8 cellular contexts compared by ENCODE assay signal in the genomic region with DNA sequence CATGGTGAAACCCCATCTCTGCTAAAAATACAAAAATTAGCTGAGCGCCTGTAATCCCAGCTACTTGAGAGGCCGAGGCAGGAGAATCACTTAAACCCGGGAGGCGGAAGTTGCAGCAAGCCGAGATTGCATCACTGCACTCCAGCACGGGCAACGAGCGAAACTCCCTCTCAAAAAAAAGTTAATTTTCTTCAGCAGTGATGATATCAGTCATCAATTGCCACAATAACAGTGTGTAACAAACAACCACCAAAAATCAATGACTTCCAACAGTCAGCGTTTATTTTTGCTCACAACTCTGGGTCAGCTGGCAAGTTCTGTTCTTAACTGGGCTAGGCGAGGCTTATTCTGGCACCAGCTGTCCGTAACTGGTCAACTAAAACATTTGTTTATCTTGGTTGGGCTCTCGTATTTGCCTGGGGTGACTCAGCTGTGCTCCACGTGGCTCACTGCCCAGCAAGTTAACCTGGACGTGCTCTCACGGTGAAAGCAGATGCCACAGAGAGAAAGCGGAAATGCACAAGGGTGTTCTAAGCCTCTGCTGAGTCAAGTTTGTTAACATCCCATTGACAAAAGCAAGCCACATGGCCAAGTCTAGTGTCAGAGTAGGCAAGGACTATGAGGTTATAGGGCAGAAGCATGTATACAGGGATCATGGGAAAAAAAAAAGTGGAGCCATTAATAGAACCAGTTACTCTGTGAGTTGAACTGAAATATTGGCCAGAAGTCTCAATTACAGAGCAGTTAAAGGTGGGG. TPM values are rescaled to one million over a fixed set of nuclear protein-coding genes. Genes with fewer than 3 reads are reported as not detected.
DNase-seq lines count a peak whose midpoint lies in the region; ATAC-seq and TF ChIP-seq lines count a peak whose summit lies in the region.

No MANE protein-coding gene starts in this region.

- H3K4me3 ChIP-seq in fibroblast of mammary gland (ENCODE audit: control insufficient read depth, low read depth, low read length), result no peak overlapping the region

- no peak for TF ChIP-seq CTCF in fibroblast of mammary gland (conservative IDR thresholded peaks at IDR 0.05; ENCODE audit: control insufficient read depth, insufficient read depth, low read depth, low read length)

- DNase-seq in 8988T, result peak; percentile 35
- DNase-seq in HT-29 (ENCODE audit: low spot score), result peak; percentile 84
- DNase-seq in RPMI8226, result peak; percentile 97
- peak; percentile 95 for DNase-seq in fibroblast of mammary gland (ENCODE audit: low read depth)
- DNase-seq in non-pigmented ciliary epithelial cell (ENCODE audit: low read depth), result peak; percentile 94
- DNase-seq in activated CD4-positive, CD25-positive, alpha-beta regulatory T cell treated with anti-CD3 and anti-CD28 coated beads, Interleukin-2, amount 50 U/mL, for 72 hours, result no peak

- ATAC-seq in GM21619 (IDR thresholded peaks at IDR 0.05; ENCODE audit: unreplicated experiment) (no peak), GM19463 (IDR thresholded peaks at IDR 0.05; ENCODE audit: unreplicated experiment) (no peak)

RNA-seq across cellular contexts. Expression of gene LHFPL7, which starts 52.1 kb away (rescaled TPM):
- total RNA-seq in HT-29 (2014; rRNA removed; shearing (Covaris generic)), result not detected in 2 replicates

RNA-seq across cellular contexts. Expression of gene KIAA1671, which starts 58.1 kb away (rescaled TPM):
- 9.0 and 11.2 TPM in 2 replicates for total RNA-seq in HT-29 (2014; rRNA removed; shearing (Covaris generic))
